17 cellular contexts compared by ENCODE assay signal in genomic region chr7:77079624-77080023, GRCh38. TPM values are rescaled to one million over a fixed set of nuclear protein-coding genes. Genes with fewer than 3 reads are reported as not detected.
"Had no signal": no experiment of that assay in that cellular context is flagged by ENCODE, and none has a peak within 500 bp of the region (broad histone marks: within the 10 kb centered on the region; RNA-seq: fewer than 3 reads in every experiment).

No MANE protein-coding gene starts in this region.

RNA-seq across cellular contexts. Expression of gene SPDYE18, which starts 17.3 kb away (rescaled TPM):
- total RNA-seq: activated CD4-positive, alpha-beta memory T cell treated with anti-CD3 and anti-CD28 coated beads for 36 hours; activated T-helper 17 cell treated with anti-CD3 and anti-CD28 coated beads, Interleukin-2, amount 50 U/mL, for 72 hours; astrocyte had no signal

RNA-seq across cellular contexts. Expression of gene SPDYE17, which starts 47.5 kb away (rescaled TPM):
- total RNA-seq: activated B cell treated with CpG ODN at 0.5 μM for 24 hours; activated CD4-positive, alpha-beta memory T cell treated with anti-CD3 and anti-CD28 coated beads for 36 hours; activated CD4-positive, alpha-beta T cell treated with anti-CD3 and anti-CD28 coated beads, Interleukin-2, amount 10 ng/mL, durations not matched to agents 24 days and 14 days; activated CD8-positive, alpha-beta memory T cell treated with anti-CD3 and anti-CD28 coated beads for 36 hours; activated CD8-positive, alpha-beta T cell treated with anti-CD3 and anti-CD28 coated beads for 36 hours; activated naive CD4-positive, alpha-beta T cell treated with anti-CD3 and anti-CD28 coated beads for 36 hours; activated naive CD4-positive, alpha-beta T cell treated with anti-CD3 and anti-CD28 coated beads, Interleukin-2, amount 50 U/mL, for 72 hours; activated naive CD8-positive, alpha-beta T cell treated with anti-CD3 and anti-CD28 coated beads for 36 hours; activated T-cell treated with anti-CD3 and anti-CD28 coated beads, Interleukin-2, amount 50 U/mL, for 4 hours; activated T-cell treated with anti-CD3 and anti-CD28 coated beads, Interleukin-2, amount 50 U/mL, for 72 hours; activated T-helper 1 cell treated with anti-CD3 and anti-CD28 coated beads, Interleukin-12 subunit alpha, Interleukin-12 subunit beta, Interleukin-2, Interleukin-4 antibody, amounts not matched to agents 30 ng/mL and 10 ng/mL and 1 ng/mL, durations not matched to agents 14 hours and 24 hours and 36 hours; activated T-helper 17 cell treated with anti-CD3 and anti-CD28 coated beads, Interleukin-2, amount 50 U/mL, for 72 hours; adrenal gland; aorta; astrocyte; body of pancreas; breast epithelium had no signal
- polyA plus RNA-seq: adrenal gland, aorta had no signal
